ENCODE assay signal across 15 cellular contexts in the genomic region with DNA sequence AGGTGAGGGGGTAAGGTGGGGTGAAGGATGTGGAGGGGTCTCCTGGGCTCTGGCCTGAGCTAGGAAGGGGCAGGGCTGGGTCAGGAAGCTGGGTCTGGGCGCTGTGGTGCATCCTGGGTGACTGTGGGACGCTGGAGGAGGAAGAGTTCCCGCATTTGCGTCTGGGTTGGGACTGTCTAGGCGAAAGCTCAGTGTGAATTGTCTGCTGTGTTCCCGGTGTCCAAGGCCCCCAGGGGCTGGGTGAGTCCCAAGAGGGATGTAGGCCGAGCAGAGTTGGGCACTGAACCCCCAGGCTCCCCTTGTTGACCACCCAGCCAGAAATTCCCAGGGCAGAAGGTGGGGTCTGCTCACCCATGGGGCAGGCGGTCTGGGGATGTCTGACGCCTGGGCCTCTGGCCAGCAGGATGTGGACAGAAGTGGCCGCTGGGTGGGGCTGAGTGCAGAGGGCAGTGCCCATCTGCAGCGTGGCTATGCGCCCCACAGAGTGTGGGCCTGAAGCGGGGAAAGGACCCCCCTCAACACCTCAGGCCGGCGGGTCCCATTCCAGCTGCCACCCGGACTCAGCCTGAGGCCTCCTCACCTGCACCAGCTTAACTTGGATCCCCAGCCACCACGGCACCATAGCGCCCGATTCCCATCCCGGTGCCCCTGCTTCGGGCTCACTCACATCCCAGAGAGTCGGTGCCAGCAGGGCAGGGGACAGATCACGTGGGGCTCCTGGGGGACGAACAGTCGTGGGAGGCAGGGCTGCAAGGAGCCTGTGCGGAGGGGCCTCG. TPM values are rescaled to one million over a fixed set of nuclear protein-coding genes. Genes with fewer than 3 reads are reported as not detected.
A peak's percentile ranks its signal among the peaks of the same experiment; 100 is the strongest.
DNase-seq lines count a peak whose midpoint lies in the region; ATAC-seq and TF ChIP-seq lines count a peak whose summit lies in the region.
"Had no signal": no experiment of that assay in that cellular context is flagged by ENCODE, and none has a peak within 500 bp of the region (broad histone marks: within the 10 kb centered on the region; RNA-seq: fewer than 3 reads in every experiment).

No MANE protein-coding gene starts in this region.

- no peak for ATAC-seq in naive thymus-derived CD8-positive, alpha-beta T cell
- ATAC-seq in GM19463 (IDR thresholded peaks at IDR 0.05; ENCODE audit: unreplicated experiment), result no peak
- ATAC-seq: foreskin keratinocyte; stimulated activated naive CD8-positive, alpha-beta T cell treated with anti-CD3 and anti-CD28 coated beads, Interleukin-15, Interleukin-2, amounts not matched to agents 100 U/mL and 50 U/mL, for 24 hours had no signal

- no peak overlapping the region for H3K9ac ChIP-seq in BLaER1
- H3K9ac ChIP-seq in neural progenitor cell, result no peak overlapping the region

- no peak for TF ChIP-seq CTCF in coronary artery (IDR thresholded peaks at IDR 0.05)
- no peak for TF ChIP-seq CTCF in neural progenitor cell (IDR thresholded peaks at IDR 0.05)

- H3K4me3 Mint-ChIP-seq in naive thymus-derived CD8-positive, alpha-beta T cell, result no peak overlapping the region
- H3K4me3 Mint-ChIP-seq in neural progenitor cell, result no peak overlapping the region

- peaks cover 0 to 2% (median 0%) of the 10 kb centered on the region in 5 donors for H3K27me3 Mint-ChIP-seq in naive thymus-derived CD8-positive, alpha-beta T cell
- peaks cover 9% of the 10 kb centered on the region for H3K27me3 Mint-ChIP-seq in neural progenitor cell (ENCODE audit: insufficient read depth, low read depth)

- no peaks in the 10 kb centered on the region for H3K36me3 Mint-ChIP-seq in naive thymus-derived CD8-positive, alpha-beta T cell
- H3K36me3 Mint-ChIP-seq in neural progenitor cell, result no peaks in the 10 kb centered on the region

- H3K4me1 ChIP-seq in BLaER1 (peaks cover 85% of the 10 kb centered on the region), neural progenitor cell (peaks cover 16% of the 10 kb centered on the region)
- H3K4me1 ChIP-seq: foreskin keratinocyte had no signal

- H3K4me3 ChIP-seq in BLaER1 (no peak overlapping the region; the same call in 1 of the 2 replicates), coronary artery (no peak overlapping the region), neural progenitor cell (no peak overlapping the region)
- H3K4me3 ChIP-seq: dorsolateral prefrontal cortex had no signal

- H3K4me2 ChIP-seq in BLaER1, result peak overlapping the region; percentile 99
- no peak overlapping the region for H3K4me2 ChIP-seq in neural progenitor cell

- H3K27ac ChIP-seq in BLaER1 (no peak overlapping the region), coronary artery (peak overlapping the region; percentile 92 to 99), neural progenitor cell (no peak overlapping the region)
- H3K27ac ChIP-seq: foreskin keratinocyte, VCaP had no signal

- H4K20me1 ChIP-seq in BLaER1 (peaks cover 20% of the 10 kb centered on the region), neural progenitor cell (ENCODE audit: low read depth) (no peaks in the 10 kb centered on the region)

- H3K4me1 Mint-ChIP-seq in naive thymus-derived CD8-positive, alpha-beta T cell, result peaks cover 6 to 45% (median 27%) of the 10 kb centered on the region in 4 donors
- H3K4me1 Mint-ChIP-seq in neural progenitor cell, result peaks cover 10% of the 10 kb centered on the region

- POLR2A ChIA-PET in naive thymus-derived CD8-positive, alpha-beta T cell (lab: Charles Lee), result interaction anchor here (3.4 kb wide), 1 partner anchor 23 kb away, joined by 14 read pairs; no protein-coding TSS in a partner anchor

- H3K79me2 ChIP-seq in neural progenitor cell (ENCODE audit: low read depth), result no peaks in the 10 kb centered on the region

- H3K9me3 Mint-ChIP-seq in naive thymus-derived CD8-positive, alpha-beta T cell, result no peaks in the 10 kb centered on the region
- H3K9me3 Mint-ChIP-seq in neural progenitor cell, result no peaks in the 10 kb centered on the region

- H3K9me3 ChIP-seq in BLaER1, result no peaks in the 10 kb centered on the region
- H3K9me3 ChIP-seq in neural progenitor cell (ENCODE audit: low read depth), result no peaks in the 10 kb centered on the region

- H3K27me3 ChIP-seq in BLaER1 (no peaks in the 10 kb centered on the region), neural progenitor cell (no peaks in the 10 kb centered on the region)

- no peaks in the 10 kb centered on the region for H3K36me3 ChIP-seq in BLaER1
- no peaks in the 10 kb centered on the region for H3K36me3 ChIP-seq in neural progenitor cell

- H2AFZ ChIP-seq in neural progenitor cell (replicated peaks), result no peak overlapping the region

- peak overlapping the region in 7 of 10 donors; percentile 13 to 91 (median 55) for H3K27ac Mint-ChIP-seq in naive thymus-derived CD8-positive, alpha-beta T cell
- no peak overlapping the region for H3K27ac Mint-ChIP-seq in neural progenitor cell

- DNase-seq in HT-29 (ENCODE audit: low spot score) (peak; percentile 23), coronary artery (ENCODE audit: low spot score) (no peak), neural progenitor cell (ENCODE audit: low spot score) (no peak), SW 1271 (lab: John Stamatoyannopoulos, UW) (no peak), NCI-H187 treated with DMSO at 0.1 percent for 48 hours (lab: John Stamatoyannopoulos, UW) (no peak)
- peak in 1 of 10 donors; percentile 54 for DNase-seq in naive thymus-derived CD8-positive, alpha-beta T cell
- DNase-seq: AML-193; foreskin keratinocyte; KG1; SIG-M5; stimulated activated naive CD8-positive, alpha-beta T cell treated with anti-CD3 and anti-CD28 coated beads, Interleukin-15, Interleukin-2, amounts not matched to agents 100 U/mL and 50 U/mL, for 24 hours had no signal

- H3F3A ChIP-seq in neural progenitor cell (ENCODE audit: low read depth), result peaks cover 3% of the 10 kb centered on the region

RNA-seq across cellular contexts. Expression of gene POFUT2, which starts 36.9 kb away (rescaled TPM):
- 19.3 and 21.7 TPM in 2 replicates for total RNA-seq in HT-29 (2014; rRNA removed; shearing (Covaris generic))
- total RNA-seq in naive thymus-derived CD8-positive, alpha-beta T cell, result 10 to 100 TPM; 37.4 to 44.7 TPM
- polyA plus RNA-seq in naive thymus-derived CD8-positive, alpha-beta T cell, result 1 to 10 TPM; 2.7 to 5.5 (median 3.5) TPM
- total RNA-seq in neural progenitor cell (ENCODE audit: low replicate concordance), result 28.5 and 42.7 TPM in 2 replicates

Comparison
In these comparisons a context has a peak if more than half of its experiments do, and no peak if none do; other contexts are left out.
1. H3K27ac ChIP-seq: peak in coronary artery (2 of 2); none in BLaER1 (single experiment) and neural progenitor cell (single experiment).